Comparison of ENCODE assay signal across 1 cellular context in genomic region chr21:34834852-34835501, GRCh38.
TF ChIP-seq lines count a peak whose summit lies in the region.

No MANE protein-coding gene starts in this region.

TF ChIP-seq in GM23338, 12 proteins besides CTCF, POLR2A, EP300 and RAD21 (continued from another document):
- TF ChIP-seq ZNF462 (CRISPR knock-in tag; IDR thresholded peaks at IDR 0.05) (no peak), CREB1 (CRISPR knock-in tag; IDR thresholded peaks at IDR 0.05; ENCODE audit: low read depth) (no peak), ZNF331 (CRISPR knock-in tag; IDR thresholded peaks at IDR 0.05; ENCODE audit: low read depth) (no peak), STAT1 (IDR thresholded peaks at IDR 0.05; ENCODE audit: unreplicated experiment) (no peak), JUNB (IDR thresholded peaks at IDR 0.05; ENCODE audit: unreplicated experiment) (no peak), EZH2 (IDR thresholded peaks at IDR 0.05; ENCODE audit: low read depth, unreplicated experiment) (no peak), REST (IDR thresholded peaks at IDR 0.05; ENCODE audit: unreplicated experiment) (no peak), NANOG (IDR thresholded peaks at IDR 0.05; ENCODE audit: borderline replicate concordance) (no peak), ZNF114 (CRISPR knock-in tag; IDR thresholded peaks at IDR 0.05) (no peak), EZH2phosphoT487 (IDR thresholded peaks at IDR 0.05; ENCODE audit: unreplicated experiment) (no peak)
